ENCODE assay signal across 18 cellular contexts in genomic region chr1:37068897-37069296, GRCh38. TPM values are rescaled to one million over a fixed set of nuclear protein-coding genes. Genes with fewer than 3 reads are reported as not detected.
A peak's percentile ranks its signal among the peaks of the same experiment; 100 is the strongest.
DNase-seq lines count a peak whose midpoint lies in the region; FAIRE-seq and TF ChIP-seq lines count a peak whose summit lies in the region.
"Had no signal": no experiment of that assay in that cellular context is flagged by ENCODE, and none has a peak within 500 bp of the region (broad histone marks: within the 10 kb centered on the region; RNA-seq: fewer than 3 reads in every experiment).

No MANE protein-coding gene starts in this region.

- H3K27ac Mint-ChIP-seq in glutamatergic neuron (ENCODE audit: unreplicated experiment) (peak overlapping the region; percentile 96), endothelial cell (ENCODE audit: unreplicated experiment) (no peak overlapping the region), Calu3 (ENCODE audit: unreplicated experiment) (no peak overlapping the region)
- H3K27ac Mint-ChIP-seq: CD4-positive, alpha-beta T cell; T-cell; T-helper 2 cell treated with Interferon-gamma antibody and Interleukin-4, amounts not matched to agents 5 μg/mL and 100 μg/mL, for 36 hours had no signal

- no peak overlapping the region for H3K4me3 ChIP-seq in stomach
- H3K4me3 ChIP-seq: BLaER1 had no signal

- CTCF ChIA-PET in Calu3 (lab: Charles Lee) = no interaction called here

- H3K27me3 ChIP-seq in stomach = peaks cover 0 to 82% (median 17%) of the 10 kb centered on the region in 3 donors
- H3K27me3 ChIP-seq: BLaER1 had no signal

- H3K36me3 Mint-ChIP-seq in glutamatergic neuron (ENCODE audit: unreplicated experiment) (no peaks in the 10 kb centered on the region), endothelial cell (ENCODE audit: low read depth, unreplicated experiment) (no peaks in the 10 kb centered on the region), Calu3 (ENCODE audit: insufficient read depth, unreplicated experiment) (no peaks in the 10 kb centered on the region)
- H3K36me3 Mint-ChIP-seq: T-cell had no signal

- peaks cover 67% of the 10 kb centered on the region for H3K4me1 Mint-ChIP-seq in glutamatergic neuron (ENCODE audit: low read depth, unreplicated experiment)
- peaks cover 23% of the 10 kb centered on the region for H3K4me1 Mint-ChIP-seq in endothelial cell (ENCODE audit: unreplicated experiment)
- no peaks in the 10 kb centered on the region for H3K4me1 Mint-ChIP-seq in Calu3 (ENCODE audit: low read depth, unreplicated experiment)
- H3K4me1 Mint-ChIP-seq: T-cell had no signal

- H3K4me1 ChIP-seq in stomach = no peaks in the 10 kb centered on the region
- H3K4me1 ChIP-seq: Caco-2 had no signal

- TF ChIP-seq EP300 in stomach (IDR thresholded peaks at IDR 0.05) = no peak

- peaks cover 8% of the 10 kb centered on the region for H3K9me3 Mint-ChIP-seq in glutamatergic neuron (ENCODE audit: unreplicated experiment)
- H3K9me3 Mint-ChIP-seq in endothelial cell (ENCODE audit: unreplicated experiment) = no peaks in the 10 kb centered on the region
- H3K9me3 Mint-ChIP-seq in Calu3 (ENCODE audit: low read depth, unreplicated experiment) = no peaks in the 10 kb centered on the region
- H3K9me3 Mint-ChIP-seq: CD4-positive, alpha-beta T cell; T-cell; T-helper 2 cell treated with Interferon-gamma antibody and Interleukin-4, amounts not matched to agents 5 μg/mL and 100 μg/mL, for 36 hours had no signal

- TF ChIP-seq POLR2A in stomach (IDR thresholded peaks at IDR 0.05) = no peak

- FAIRE-seq in D721Med (lab: Jason Lieb, UNC) = no peak
- FAIRE-seq: GM19239, H54 had no signal

- no TSS peak for BruUV-seq in Calu3 (replicated peaks; lab: Mats Ljungman, UMichigan)

- H3K9me3 ChIP-seq in stomach = no peaks in the 10 kb centered on the region
- H3K9me3 ChIP-seq: BLaER1, Caco-2 had no signal

- peak overlapping the region; percentile 69 for H3K4me3 Mint-ChIP-seq in glutamatergic neuron (ENCODE audit: unreplicated experiment)
- H3K4me3 Mint-ChIP-seq in endothelial cell (ENCODE audit: unreplicated experiment) = no peak overlapping the region
- H3K4me3 Mint-ChIP-seq in Calu3 (ENCODE audit: low read depth, unreplicated experiment) = no peak overlapping the region
- H3K4me3 Mint-ChIP-seq: CD4-positive, alpha-beta T cell; T-cell; T-helper 2 cell treated with Interferon-gamma antibody and Interleukin-4, amounts not matched to agents 5 μg/mL and 100 μg/mL, for 36 hours had no signal

- no peaks in the 10 kb centered on the region for H3K36me3 ChIP-seq in stomach
- H3K36me3 ChIP-seq: BLaER1 had no signal

- WGBS in stomach, 5 donors = 44 to 56% (median 52%) methylated on average over 9 of the region's 9 CpGs

- H3K27ac ChIP-seq in stomach = no peak overlapping the region
- H3K27ac ChIP-seq: BLaER1 had no signal

- TF ChIP-seq CTCF in D721Med (IDR thresholded peaks at IDR 0.05; ENCODE audit: insufficient read depth, missing control alignments) (no peak), glutamatergic neuron (IDR thresholded peaks at IDR 0.05; ENCODE audit: partially characterized antibody, unreplicated experiment) (no peak), endothelial cell (IDR thresholded peaks at IDR 0.05; ENCODE audit: unreplicated experiment) (no peak), Calu3 (IDR thresholded peaks at IDR 0.05; ENCODE audit: unreplicated experiment) (no peak), stomach (IDR thresholded peaks at IDR 0.05) (no peak)

- intact Hi-C loops in Calu3 (cut with micrococcal nuclease; ENCODE audit: unreplicated experiment) = no loop called here
- intact Hi-C loops in stomach (cut with DNase I; ENCODE audit: low total_unique reads) = no loop called here

- peaks cover 23% of the 10 kb centered on the region for H3K27me3 Mint-ChIP-seq in glutamatergic neuron (ENCODE audit: unreplicated experiment)
- peaks cover 4% of the 10 kb centered on the region for H3K27me3 Mint-ChIP-seq in endothelial cell (ENCODE audit: unreplicated experiment)
- H3K27me3 Mint-ChIP-seq in Calu3 (ENCODE audit: unreplicated experiment) = peaks cover 100% of the 10 kb centered on the region

- peak; percentile 27 for DNase-seq in D721Med (ENCODE audit: insufficient read length, low spot score)
- peak; percentile 62 for DNase-seq in NCI-H1694 (lab: John Stamatoyannopoulos, UW)
- peak; percentile 59 for DNase-seq in NCI-H524 treated with DMSO at 0.1 percent for 48 hours (lab: John Stamatoyannopoulos, UW)
- DNase-seq in glutamatergic neuron = peak; percentile 66
- DNase-seq in activated naive CD4-positive, alpha-beta T cell treated with Interleukin-2 at 50 U/mL for 16 hours = no peak
- no peak for DNase-seq in endothelial cell (ENCODE audit: low spot score)
- no peak for DNase-seq in Calu3
- no peak for DNase-seq in stomach
- DNase-seq: Caco-2; CD4-positive, alpha-beta T cell; Kasumi-1; NCI-H526 treated with DMSO at 0.1 percent for 48 hours; T-cell had no signal

RNA-seq across cellular contexts. Expression of gene GRIK3, which starts 34.6 kb away (rescaled TPM):
- total RNA-seq in glutamatergic neuron (ENCODE audit: unreplicated experiment) (60.1 TPM), endothelial cell (ENCODE audit: unreplicated experiment) (0.05 TPM), Calu3 (2022) (not detected in 2 replicates), stomach (1 to 10 TPM in 2 of 5 donors, under 1 TPM in 2, not detected in 1; under 0.01 to 4.9 (median 1.7) TPM)
- polyA plus RNA-seq in stomach = under 1 TPM; 0.12 to 0.46 (median 0.35) TPM
- total RNA-seq: Caco-2; CD4-positive, alpha-beta T cell; MCF 10A had no signal

Comparison
In these comparisons a context has a peak if more than half of its experiments do, and no peak if none do; other contexts are left out.
1. DNase-seq: peak in D721Med (single experiment), NCI-H1694 (single experiment), NCI-H524 treated with DMSO at 0.1 percent for 48 hours (single experiment) and glutamatergic neuron (single experiment); none in activated naive CD4-positive, alpha-beta T cell treated with Interleukin-2 at 50 U/mL for 16 hours (single experiment), endothelial cell (single experiment), Calu3 (single experiment) and stomach (single experiment).
2. RNA of gene GRIK3, which starts 34.6 kb away (total RNA-seq): 60.1 TPM in glutamatergic neuron (single experiment); under 0.01 to 4.9 TPM in stomach, 0.05 TPM in endothelial cell (single experiment) and not detected in Calu3; every median in the first group is over 10 times any median in the second.